Comparison of ENCODE assay signal across 9 cellular contexts in genomic region chr19:42200116-42200740, GRCh38. TPM values are rescaled to one million over a fixed set of nuclear protein-coding genes. Genes with fewer than 3 reads are reported as not detected.
DNase-seq lines count a peak whose midpoint lies in the region; ATAC-seq and TF ChIP-seq lines count a peak whose summit lies in the region.
"Had no signal": no experiment of that assay in that cellular context is flagged by ENCODE, and none has a peak within 500 bp of the region (broad histone marks: within the 10 kb centered on the region; RNA-seq: fewer than 3 reads in every experiment).

No MANE protein-coding gene starts in this region.

- H3K4me3 ChIP-seq in HCT116 (replicated peaks in 1 of 2; ENCODE audit: low read depth in 1 of 2, low read length in 2 of 2): no peak overlapping the region

- peaks cover 70 to 79% of the 10 kb centered on the region in 2 donors for H3K36me3 Mint-ChIP-seq in CD14-positive monocyte
- peaks cover 63% of the 10 kb centered on the region for H3K36me3 Mint-ChIP-seq in activated naive CD8-positive, alpha-beta T cell treated with anti-CD3 and anti-CD28 coated beads for 36 hours
- H3K36me3 Mint-ChIP-seq in natural killer cell: no peaks in the 10 kb centered on the region
- H3K36me3 Mint-ChIP-seq in osteocyte (ENCODE audit: unreplicated experiment): peaks cover 39% of the 10 kb centered on the region

- intact Hi-C loops in CD14-positive monocyte (cut with micrococcal nuclease): loop anchor here (2.0 to 5.0 kb wide), 2 partner anchors 17 to 82 kb away; partner anchors contain the start of gene DEDD2 (in 1 of the 2)
- intact Hi-C loops in HCT116 (cut with micrococcal nuclease): no loop called here
- intact Hi-C loops in natural killer cell (cut with micrococcal nuclease): loop anchor here (5.0 kb wide), 1 partner anchor 82 kb away; no protein-coding TSS in a partner anchor

- no peaks in the 10 kb centered on the region for H3K9me3 ChIP-seq in HCT116 (ENCODE audit: control insufficient read depth in 1 of 2, insufficient read depth in 1 of 2, low read depth in 1 of 2, low read length in 2 of 2)

- no TSS peak for BruUV-seq in HCT116 (replicated peaks; lab: Mats Ljungman, UMichigan)

- no peak for TF ChIP-seq RAD21 in HCT116 (IDR thresholded peaks at IDR 0.05; ENCODE audit: low read depth)

- peak overlapping the region; percentile 79 to 86 for H3K4me3 Mint-ChIP-seq in CD14-positive monocyte
- H3K4me3 Mint-ChIP-seq in activated naive CD8-positive, alpha-beta T cell treated with anti-CD3 and anti-CD28 coated beads for 36 hours: peak overlapping the region; percentile 74
- H3K4me3 Mint-ChIP-seq in natural killer cell: peak overlapping the region; percentile 88
- H3K4me3 Mint-ChIP-seq in osteocyte (ENCODE audit: unreplicated experiment): no peak overlapping the region

- no peak overlapping the region for H3K9ac ChIP-seq in HCT116 (ENCODE audit: low read length)

- POLR2A ChIA-PET in HCT116 (lab: Charles Lee): no interaction called here

- H3K27ac Mint-ChIP-seq in CD14-positive monocyte: peak overlapping the region; percentile 100
- peak overlapping the region; percentile 94 for H3K27ac Mint-ChIP-seq in activated naive CD8-positive, alpha-beta T cell treated with anti-CD3 and anti-CD28 coated beads for 36 hours
- peak overlapping the region; percentile 91 to 95 for H3K27ac Mint-ChIP-seq in natural killer cell
- H3K27ac Mint-ChIP-seq in osteocyte (ENCODE audit: unreplicated experiment): no peak overlapping the region

- 0 out of 2 replicates have a peak, but pooled peaks cover 6% of the 10 kb centered on the region for H4K20me1 ChIP-seq in HCT116 (ENCODE audit: insufficient read depth)

- H3K9me3 Mint-ChIP-seq in CD14-positive monocyte (peaks cover 0 to 8% (median 2%) of the 10 kb centered on the region in 7 donors), natural killer cell (no peaks in the 10 kb centered on the region), osteocyte (ENCODE audit: unreplicated experiment) (no peaks in the 10 kb centered on the region)
- H3K9me3 Mint-ChIP-seq in activated naive CD8-positive, alpha-beta T cell treated with anti-CD3 and anti-CD28 coated beads for 36 hours: no peaks in the 10 kb centered on the region

- H3K27me3 Mint-ChIP-seq in CD14-positive monocyte (ENCODE audit: low read depth in 3 of 3) (peaks cover 0 to 5% (median 0%) of the 10 kb centered on the region in 3 donors), natural killer cell (ENCODE audit: low read depth in 2 of 2) (no peaks in the 10 kb centered on the region), osteocyte (ENCODE audit: unreplicated experiment) (no peaks in the 10 kb centered on the region)
- H3K27me3 Mint-ChIP-seq in activated naive CD8-positive, alpha-beta T cell treated with anti-CD3 and anti-CD28 coated beads for 36 hours: no peaks in the 10 kb centered on the region

- H3K9me2 ChIP-seq in HCT116 (ENCODE audit: insufficient read depth): no peaks in the 10 kb centered on the region

- H3K4me1 Mint-ChIP-seq in CD14-positive monocyte (peaks cover 91% of the 10 kb centered on the region), natural killer cell (peaks cover 81 to 83% of the 10 kb centered on the region in 2 donors), osteocyte (ENCODE audit: unreplicated experiment) (no peaks in the 10 kb centered on the region)
- peaks cover 71% of the 10 kb centered on the region for H3K4me1 Mint-ChIP-seq in activated naive CD8-positive, alpha-beta T cell treated with anti-CD3 and anti-CD28 coated beads for 36 hours

- peaks cover 0 to 35% of the 10 kb centered on the region in 2 experiments; a peak in 2 of 4 replicates for H3K4me1 ChIP-seq in HCT116 (ENCODE audit: control insufficient read depth in 1 of 2, insufficient read depth in 2 of 2, low read length in 2 of 2)

- RAD21 ChIA-PET in HCT116 (lab: Charles Lee; ENCODE audit: low non-redundant PET in 1 of 2, low total read pairs in 2 of 2, uncharacterized antibody in 2 of 2, unreplicated experiment in 2 of 2): no interaction called here

- TF ChIP-seq CTCF in CD14-positive monocyte (IDR thresholded peaks at IDR 0.05) (peak; percentile 38), HCT116 (IDR thresholded peaks at IDR 0.05 in 2 of 3, conservative IDR thresholded peaks at IDR 0.05 in 1 of 3; ENCODE audit: borderline replicate concordance in 1 of 3, insufficient read depth in 1 of 3, low read depth in 2 of 3, low read length in 2 of 3) (no peak), natural killer cell (IDR thresholded peaks at IDR 0.05) (peak; percentile 4), osteocyte (IDR thresholded peaks at IDR 0.05) (no peak)

- peaks cover 59% of the 10 kb centered on the region for H3K79me2 ChIP-seq in HCT116 (ENCODE audit: insufficient read depth, low read length)

- DNase-seq in CD14-positive monocyte (ENCODE audit: low spot score): no peak
- DNase-seq in HCT116 (ENCODE audit: low read depth, low spot score): no peak
- no peak for DNase-seq in activated naive CD8-positive, alpha-beta T cell treated with anti-CD3 and anti-CD28 coated beads for 36 hours
- peak; percentile 34 for DNase-seq in natural killer cell
- no peak for DNase-seq in DMS53 treated with DMSO at 0.1 percent for 48 hours (lab: John Stamatoyannopoulos, UW; ENCODE audit: unreplicated experiment)
- DNase-seq in osteocyte (ENCODE audit: extremely low spot score, unreplicated experiment): no peak
- DNase-seq in MV-4-11 (lab: John Stamatoyannopoulos, UW): no peak
- no peak for DNase-seq in NK-92 treated with Interleukin-12 subunit alpha and Interleukin-12 subunit beta, amount 100 ng/mL, for 24 hours (lab: John Stamatoyannopoulos, UW)
- DNase-seq: NCI-H187 treated with DMSO at 0.1 percent for 48 hours had no signal

- peak overlapping the region; percentile 15; the same call in 1 of the 2 replicates for H3K27ac ChIP-seq in HCT116 (ENCODE audit: low read depth, low read length)

- TF ChIP-seq POLR2A in HCT116 (IDR thresholded peaks at IDR 0.05; ENCODE audit: borderline replicate concordance, extremely low read depth, insufficient read depth, insufficient read length): no peak

- no peak overlapping the region for H2AFZ ChIP-seq in HCT116 (ENCODE audit: low read depth, low read length, poor library complexity, severe bottlenecking)

- no peak overlapping the region for H3K4me2 ChIP-seq in HCT116 (ENCODE audit: low read length)

- ATAC-seq in HCT116 (no peak), natural killer cell (peak in 1 of 3 donors; percentile 4)

- no peaks in the 10 kb centered on the region for H3K27me3 ChIP-seq in HCT116 (ENCODE audit: insufficient read depth, low read length)

- CTCF ChIA-PET in HCT116 (lab: Charles Lee): no interaction called here

- H3K36me3 ChIP-seq in HCT116 (ENCODE audit: control insufficient read depth in 1 of 2, insufficient read depth in 2 of 2, low read length in 2 of 2): peaks cover 23 to 50% of the 10 kb centered on the region in 2 experiments

TF ChIP-seq in HCT116, 20 proteins besides CTCF, POLR2A, EP300 and RAD21 (continues in another document):
- TF ChIP-seq SP1 (IDR thresholded peaks at IDR 0.05; ENCODE audit: low read depth) (no peak), ELF1 (IDR thresholded peaks at IDR 0.05; ENCODE audit: borderline replicate concordance, low read depth) (no peak), POLR2AphosphoS5 (IDR thresholded peaks at IDR 0.05; ENCODE audit: low read depth, low read length) (no peak), JUND (IDR thresholded peaks at IDR 0.05) (no peak)

RNA-seq across cellular contexts. Expression of gene DEDD2, which starts 17.2 kb away (rescaled TPM):
- polyA plus RNA-seq in CD14-positive monocyte: 100 to 1,000 TPM; 125 to 133 TPM
- total RNA-seq in HCT116 (2021; ENCODE audit: unreplicated experiment) (32.7 TPM), natural killer cell (100 to 1,000 TPM in 1 of 3 donors, 10 to 100 TPM in 2; 83.2 to 110 (median 83.7) TPM), osteocyte (21.0 and 27.4 TPM in 2 replicates)
- 32.8 and 41.3 TPM in 2 replicates for polyA plus RNA-seq in HCT116 (2012)
- 10 to 100 TPM; 16.2 to 17.6 TPM for total RNA-seq in activated naive CD8-positive, alpha-beta T cell treated with anti-CD3 and anti-CD28 coated beads for 36 hours

RNA-seq across cellular contexts. Expression of gene ZNF526, which starts 19.9 kb away (rescaled TPM):
- polyA plus RNA-seq in CD14-positive monocyte: 1 to 10 TPM in 1 of 2 donors, under 1 TPM in 1; 0.96 to 1.3 TPM
- total RNA-seq in HCT116 (2021; ENCODE audit: unreplicated experiment): 13.1 TPM
- polyA plus RNA-seq in HCT116 (2012): 7.1 TPM in 2 replicates
- 10 to 100 TPM; 12.1 to 14.5 TPM for total RNA-seq in activated naive CD8-positive, alpha-beta T cell treated with anti-CD3 and anti-CD28 coated beads for 36 hours
- total RNA-seq in natural killer cell: 10 to 100 TPM in 2 of 3 donors, 1 to 10 TPM in 1; 8.8 to 10.6 (median 10.2) TPM
- 9.9 and 11.9 TPM in 2 replicates for total RNA-seq in osteocyte

RNA-seq across cellular contexts. Expression of gene GSK3A, which starts 42.2 kb away (rescaled TPM):
- 10 to 100 TPM; 12.3 to 14.9 TPM for polyA plus RNA-seq in CD14-positive monocyte
- total RNA-seq in HCT116 (2021; ENCODE audit: unreplicated experiment) (57.2 TPM), natural killer cell (10 to 100 TPM; 42.5 to 52.1 (median 44.1) TPM), osteocyte (45.4 and 52.3 TPM in 2 replicates)
- polyA plus RNA-seq in HCT116 (2012): 58.8 and 65.6 TPM in 2 replicates
- 10 to 100 TPM; 38.2 to 39.0 TPM for total RNA-seq in activated naive CD8-positive, alpha-beta T cell treated with anti-CD3 and anti-CD28 coated beads for 36 hours

RNA-seq across cellular contexts. Expression of gene ERF, which starts 54.7 kb away (rescaled TPM):
- polyA plus RNA-seq in CD14-positive monocyte: 1 to 10 TPM; 2.3 to 3.4 TPM
- total RNA-seq in HCT116 (2021; ENCODE audit: unreplicated experiment) (96.1 TPM), natural killer cell (100 to 1,000 TPM in 1 of 3 donors, 10 to 100 TPM in 2; 58.3 to 115 (median 75.6) TPM), osteocyte (66.8 and 75.3 TPM in 2 replicates)
- polyA plus RNA-seq in HCT116 (2012): 55.7 and 62.1 TPM in 2 replicates
- total RNA-seq in activated naive CD8-positive, alpha-beta T cell treated with anti-CD3 and anti-CD28 coated beads for 36 hours: 10 to 100 TPM; 62.9 to 66.0 TPM

Comparison
In these comparisons a context has a peak if more than half of its experiments do, and no peak if none do; other contexts are left out.
1. CTCF ChIP-seq: peak in CD14-positive monocyte (single experiment) and natural killer cell (single experiment); none in HCT116 (0 of 3) and osteocyte (single experiment).